ENCODE assay signal across 8 cellular contexts in the genomic region with DNA sequence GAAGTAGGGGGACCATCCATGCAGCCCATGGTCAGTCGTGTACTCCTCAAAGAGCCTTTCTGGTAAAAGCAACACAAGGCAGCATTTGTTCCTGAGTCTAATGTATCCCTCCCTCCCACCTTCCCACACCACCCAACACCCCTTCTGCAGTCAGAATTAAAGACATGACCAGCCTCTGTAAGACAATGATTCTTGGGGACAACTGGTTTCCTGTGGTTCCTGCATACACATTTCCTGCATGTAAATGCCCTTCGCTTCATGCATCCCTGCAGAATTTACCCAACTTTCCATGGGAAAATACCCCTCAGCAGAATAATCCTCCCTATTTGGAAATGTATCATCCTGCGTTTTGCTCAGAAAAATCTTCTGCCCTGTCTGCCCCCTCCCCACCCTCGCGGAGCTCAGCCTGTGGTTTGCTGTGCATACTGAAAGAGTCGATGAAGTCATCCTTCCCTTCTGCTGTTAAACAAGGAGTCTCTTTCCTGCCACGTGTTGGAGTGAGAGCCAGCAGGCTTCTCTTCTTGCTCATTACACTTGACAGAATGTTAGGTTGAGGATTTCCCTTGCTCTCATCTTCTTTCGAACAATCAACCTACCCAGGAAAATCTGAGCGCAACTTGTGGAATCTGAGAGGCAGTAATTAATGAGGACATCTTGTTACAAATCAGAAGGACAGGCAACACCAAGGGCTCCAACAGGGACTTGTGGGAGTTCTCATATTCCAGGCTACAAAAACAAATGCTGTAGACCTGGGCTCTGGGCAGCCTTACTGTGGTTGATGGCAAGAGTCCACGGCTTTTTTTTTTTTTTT. TPM values are rescaled to one million over a fixed set of nuclear protein-coding genes. Genes with fewer than 3 reads are reported as not detected.
DNase-seq lines count a peak whose midpoint lies in the region; ATAC-seq and TF ChIP-seq lines count a peak whose summit lies in the region.

No MANE protein-coding gene starts in this region.

- H3K27ac ChIP-seq in epithelial cell of prostate (no peak overlapping the region), suprapubic skin (no peak overlapping the region), spleen (no peak overlapping the region)

- no peak for TF ChIP-seq EP300 in suprapubic skin (IDR thresholded peaks at IDR 0.05)

- TF ChIP-seq POLR2A in suprapubic skin (IDR thresholded peaks at IDR 0.05) (no peak), spleen (IDR thresholded peaks at IDR 0.05) (no peak)

- peaks cover 20% of the 10 kb centered on the region for H3K4me1 Mint-ChIP-seq in activated naive CD4-positive, alpha-beta T cell treated with anti-CD3 and anti-CD28 coated beads, Interleukin-2, amount 10 ng/mL, durations not matched to agents 7 days and 5 days

- DNase-seq in activated naive CD4-positive, alpha-beta T cell treated with anti-CD3 and anti-CD28 coated beads, Interleukin-2, amount 10 ng/mL, durations not matched to agents 7 days and 5 days, result peak; percentile 46
- no peak for DNase-seq in activated naive CD4-positive, alpha-beta T cell (lab: John Stamatoyannopoulos, UW)
- DNase-seq in SIG-M5 treated with dmso at 0.1 percent for 504 hours (lab: John Stamatoyannopoulos, UW; ENCODE audit: unreplicated experiment) (peak; percentile 93), epithelial cell of prostate (ENCODE audit: low read depth, low spot score) (peak; percentile 10), non-pigmented ciliary epithelial cell (ENCODE audit: low read depth) (peak; percentile 53), suprapubic skin (ENCODE audit: low spot score in 2 of 2) (no peak), spleen (no peak)

- H3K36me3 ChIP-seq in suprapubic skin (no peaks in the 10 kb centered on the region), spleen (no peaks in the 10 kb centered on the region)

- H3K4me3 ChIP-seq in suprapubic skin (no peak overlapping the region), spleen (peak overlapping the region in 1 of 8 donors; percentile 11)

- ATAC-seq in HG03095 (IDR thresholded peaks at IDR 0.05; ENCODE audit: unreplicated experiment), result peak; percentile 83

- CTCF ChIA-PET in activated naive CD4-positive, alpha-beta T cell treated with anti-CD3 and anti-CD28 coated beads, Interleukin-2, amount 10 ng/mL, durations not matched to agents 7 days and 5 days (lab: Charles Lee), result no interaction called here

- peaks cover 4% of the 10 kb centered on the region for H3K27me3 ChIP-seq in suprapubic skin
- H3K27me3 ChIP-seq in spleen (replicated peaks in 1 of 7), result peaks cover 0 to 21% (median 0%) of the 10 kb centered on the region in 7 donors

- WGBS in suprapubic skin, result 21% methylated on average over 10 of the region's 10 CpGs
- WGBS in spleen, 5 donors, result 13 to 18% (median 15%) methylated on average over 10 of the region's 10 CpGs

- peaks cover 53% of the 10 kb centered on the region for H3K27me3 Mint-ChIP-seq in activated naive CD4-positive, alpha-beta T cell treated with anti-CD3 and anti-CD28 coated beads, Interleukin-2, amount 10 ng/mL, durations not matched to agents 7 days and 5 days

- peak overlapping the region; percentile 1 for H3K4me3 Mint-ChIP-seq in activated naive CD4-positive, alpha-beta T cell treated with anti-CD3 and anti-CD28 coated beads, Interleukin-2, amount 10 ng/mL, durations not matched to agents 7 days and 5 days

- H3K36me3 Mint-ChIP-seq in activated naive CD4-positive, alpha-beta T cell treated with anti-CD3 and anti-CD28 coated beads, Interleukin-2, amount 10 ng/mL, durations not matched to agents 7 days and 5 days, result no peaks in the 10 kb centered on the region

- intact Hi-C loops in spleen (cut with DNase I; ENCODE audit: low total_unique reads), result no loop called here

- H3K4me1 ChIP-seq in suprapubic skin (peaks cover 11% of the 10 kb centered on the region), spleen (peaks cover 0 to 16% (median 8%) of the 10 kb centered on the region in 6 donors)

- no peaks in the 10 kb centered on the region for H3K9me3 Mint-ChIP-seq in activated naive CD4-positive, alpha-beta T cell treated with anti-CD3 and anti-CD28 coated beads, Interleukin-2, amount 10 ng/mL, durations not matched to agents 7 days and 5 days

- H3K9me3 ChIP-seq in suprapubic skin, result no peaks in the 10 kb centered on the region
- no peaks in the 10 kb centered on the region for H3K9me3 ChIP-seq in spleen

- H3K27ac Mint-ChIP-seq in activated naive CD4-positive, alpha-beta T cell treated with anti-CD3 and anti-CD28 coated beads, Interleukin-2, amount 10 ng/mL, durations not matched to agents 7 days and 5 days, result no peak overlapping the region

- TF ChIP-seq CTCF in suprapubic skin (IDR thresholded peaks at IDR 0.05) (no peak), spleen (IDR thresholded peaks at IDR 0.05 in 8 of 11, conservative IDR thresholded peaks at IDR 0.05 in 3 of 11) (no peak)

RNA-seq across cellular contexts. Expression of a gene that starts 4.7 kb away (rescaled TPM):
- total RNA-seq in suprapubic skin (1 to 10 TPM in 1 of 4 donors, under 1 TPM in 3; 0.16 to 2.2 (median 0.63) TPM), spleen (1 to 10 TPM in 2 of 7 donors, under 1 TPM in 5; 0.26 to 1.3 (median 0.47) TPM)
- polyA plus RNA-seq in spleen, result under 1 TPM; 0.03 to 0.29 (median 0.04) TPM

RNA-seq across cellular contexts. Expression of a gene that starts 49.1 kb away (rescaled TPM):
- 10 to 100 TPM; 12.7 to 22.9 (median 17.9) TPM for total RNA-seq in suprapubic skin
- total RNA-seq in spleen, result 10 to 100 TPM; 20.8 to 34.5 (median 26.8) TPM
- 10 to 100 TPM; 10.1 to 26.1 (median 25.2) TPM for polyA plus RNA-seq in spleen

Comparison
In these comparisons a context has a peak if more than half of its experiments do, and no peak if none do; other contexts are left out.
1. DNase-seq: peak in activated naive CD4-positive, alpha-beta T cell treated with anti-CD3 and anti-CD28 coated beads, Interleukin-2, amount 10 ng/mL, durations not matched to agents 7 days and 5 days (single experiment), SIG-M5 treated with dmso at 0.1 percent for 504 hours (single experiment), epithelial cell of prostate (single experiment) and non-pigmented ciliary epithelial cell (single experiment); none in activated naive CD4-positive, alpha-beta T cell (0 of 4), suprapubic skin (0 of 2) and spleen (single experiment).